ENCODE assay signal across 1 cellular context in genomic region chr5:143023447-143024096, GRCh38.
TF ChIP-seq lines count a peak whose summit lies in the region.

No MANE protein-coding gene starts in this region.

TF ChIP-seq in GM12878, 131 proteins besides CTCF, POLR2A, EP300 and RAD21 (continued from another document and continues in another):
- no peak for TF ChIP-seq E4F1 (IDR thresholded peaks at IDR 0.05; ENCODE audit: borderline replicate concordance, partially characterized antibody)
- TF ChIP-seq RCOR1 (conservative IDR thresholded peaks at IDR 0.05; ENCODE audit: low read depth, low read length), result no peak
- TF ChIP-seq ZBTB33 (IDR thresholded peaks at IDR 0.05), result no peak
- TF ChIP-seq ZSCAN29 (IDR thresholded peaks at IDR 0.05), result no peak
- TF ChIP-seq CHD2 (IDR thresholded peaks at IDR 0.05; ENCODE audit: borderline replicate concordance, low read depth, low read length), result peak; percentile 61; the same call in 1 of the 2 replicates
- TF ChIP-seq ETV6 (conservative IDR thresholded peaks at IDR 0.05 in 1 of 2, IDR thresholded peaks at IDR 0.05 in 1 of 2; ENCODE audit: borderline replicate concordance in 1 of 2, low read depth in 1 of 2), result peak in 1 of 2 experiments; percentile 75; a peak in 2 of 4 replicates
- no peak for TF ChIP-seq ZNF384 (IDR thresholded peaks at IDR 0.05; ENCODE audit: borderline replicate concordance, low read depth, low read length)
- TF ChIP-seq SIX5 (IDR thresholded peaks at IDR 0.05; ENCODE audit: low read depth, low read length, severe bottlenecking), result no peak
- no peak for TF ChIP-seq SUPT20H (IDR thresholded peaks at IDR 0.05; ENCODE audit: borderline replicate concordance, control insufficient read depth, low read depth, low read length)
- TF ChIP-seq CEBPB (IDR thresholded peaks at IDR 0.05; ENCODE audit: borderline replicate concordance in 1 of 2, low read depth in 2 of 2, low read length in 2 of 2), result no peak
- TF ChIP-seq CREB1 (IDR thresholded peaks at IDR 0.05; ENCODE audit: low read depth), result no peak
- no peak for TF ChIP-seq E2F8 (IDR thresholded peaks at IDR 0.05; ENCODE audit: low read depth, partially characterized antibody)
- no peak for TF ChIP-seq YBX1 (IDR thresholded peaks at IDR 0.05)
- TF ChIP-seq BHLHE40 (IDR thresholded peaks at IDR 0.05; ENCODE audit: borderline replicate concordance in 1 of 2, low read depth in 2 of 2, low read length in 1 of 2), result peak; percentile 94 to 96
- no peak for TF ChIP-seq NFYA (IDR thresholded peaks at IDR 0.05; ENCODE audit: borderline replicate concordance, low read depth, low read length)
- TF ChIP-seq ELK1 (IDR thresholded peaks at IDR 0.05; ENCODE audit: low read depth, low read length), result no peak
- no peak for TF ChIP-seq KDM1A (IDR thresholded peaks at IDR 0.05; ENCODE audit: borderline replicate concordance)
- no peak for TF ChIP-seq NKRF (conservative IDR thresholded peaks at IDR 0.05)
- peak; percentile 94 for TF ChIP-seq NBN (IDR thresholded peaks at IDR 0.05)
- no peak for TF ChIP-seq LARP7 (IDR thresholded peaks at IDR 0.05)
- TF ChIP-seq MTA2 (IDR thresholded peaks at IDR 0.05; ENCODE audit: low read depth), result peak; percentile 89
- no peak for TF ChIP-seq BCLAF1 (IDR thresholded peaks at IDR 0.05)
- peak; percentile 93 for TF ChIP-seq IKZF1 (conservative IDR thresholded peaks at IDR 0.05)
- TF ChIP-seq ATF3 (IDR thresholded peaks at IDR 0.05; ENCODE audit: borderline replicate concordance, extremely low read depth, low read depth, low read length), result no peak
- no peak for TF ChIP-seq PBX3 (IDR thresholded peaks at IDR 0.05; ENCODE audit: insufficient replicate concordance, low read depth, low read length)
- TF ChIP-seq HDAC6 (IDR thresholded peaks at IDR 0.05; ENCODE audit: unreplicated experiment), result no peak
- TF ChIP-seq BRCA1 (IDR thresholded peaks at IDR 0.05; ENCODE audit: low read depth, low read length), result no peak
- TF ChIP-seq NR2F1 (conservative IDR thresholded peaks at IDR 0.05), result peak; percentile 95
- TF ChIP-seq STAT1 (conservative IDR thresholded peaks at IDR 0.05), result no peak
- TF ChIP-seq MYC (IDR thresholded peaks at IDR 0.05; ENCODE audit: insufficient read depth, insufficient read length, insufficient replicate concordance, low read length, severe bottlenecking), result no peak
- no peak for TF ChIP-seq STAT3 (IDR thresholded peaks at IDR 0.05; ENCODE audit: low read depth, low read length)
- no peak for TF ChIP-seq ZZZ3 (IDR thresholded peaks at IDR 0.05; ENCODE audit: control insufficient read depth, insufficient read length, low read depth)
- no peak for TF ChIP-seq ZBTB4 (CRISPR knock-in tag; IDR thresholded peaks at IDR 0.05)
- TF ChIP-seq SREBF2 (IDR thresholded peaks at IDR 0.05; ENCODE audit: low read length), result no peak
- no peak for TF ChIP-seq WRNIP1 (IDR thresholded peaks at IDR 0.05; ENCODE audit: borderline replicate concordance, low read depth, low read length)
- TF ChIP-seq YY1 (IDR thresholded peaks at IDR 0.05; ENCODE audit: low read depth, low read length), result 0 out of 2 replicates have a peak, but pooled peaks have one; percentile 51
- TF ChIP-seq IRF4 (IDR thresholded peaks at IDR 0.05; ENCODE audit: low read depth, low read length), result peak; percentile 82
- TF ChIP-seq SIN3A (IDR thresholded peaks at IDR 0.05; ENCODE audit: low read depth, low read length), result no peak
- TF ChIP-seq JUNB (IDR thresholded peaks at IDR 0.05), result peak; percentile 83
- TF ChIP-seq DPF2 (IDR thresholded peaks at IDR 0.05), result peak; percentile 86
- TF ChIP-seq EED (IDR thresholded peaks at IDR 0.05; ENCODE audit: low read depth), result peak; percentile 98
- TF ChIP-seq EZH2 (IDR thresholded peaks at IDR 0.05; ENCODE audit: borderline replicate concordance, control insufficient read depth, low read depth, low read length), result no peak
- TF ChIP-seq PAX5 (IDR thresholded peaks at IDR 0.05; ENCODE audit: borderline replicate concordance, low read depth, low read length), result peak; percentile 84
- peak; percentile 97 for TF ChIP-seq HDGF (IDR thresholded peaks at IDR 0.05)
- no peak; the same call in 1 of the 2 replicates for TF ChIP-seq ZNF207 (IDR thresholded peaks at IDR 0.05; ENCODE audit: borderline replicate concordance)
